1 cellular context compared by ENCODE assay signal in the genomic region with DNA sequence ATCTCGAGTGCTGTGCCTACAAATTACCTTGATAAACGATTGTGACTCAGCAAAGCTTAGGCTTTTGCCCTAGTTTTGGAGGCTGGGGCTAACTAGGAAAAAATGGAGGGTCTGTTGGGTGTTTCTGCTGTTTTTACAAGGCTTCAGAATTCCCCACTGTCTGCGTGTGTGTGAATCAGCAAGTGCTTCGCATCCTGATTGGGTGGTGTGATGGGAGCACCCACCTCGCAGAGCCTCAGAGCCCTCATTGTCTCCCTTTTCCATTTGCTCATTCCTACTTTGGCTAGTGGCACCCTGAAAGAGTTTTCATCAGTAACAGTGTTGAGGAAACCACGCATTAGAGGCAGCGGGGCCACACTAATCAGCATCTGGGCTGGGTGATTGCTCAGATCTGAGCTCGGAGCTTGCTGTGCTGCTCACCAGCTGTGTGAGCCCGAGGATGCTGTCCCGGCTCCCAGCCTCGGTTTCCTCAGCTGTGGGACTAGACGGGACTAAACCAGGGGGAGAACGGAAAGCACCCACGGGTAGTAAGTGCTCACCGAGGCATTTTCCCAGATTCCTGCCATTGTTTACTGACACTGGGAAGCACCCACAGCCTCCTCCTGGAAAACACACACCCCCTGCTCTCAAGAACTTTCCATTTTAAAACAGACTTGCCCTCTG.
TF ChIP-seq lines count a peak whose summit lies in the region.

No MANE protein-coding gene starts in this region.

TF ChIP-seq in GM23338, 12 proteins besides CTCF, POLR2A, EP300 and RAD21 (continued from another document):
- TF ChIP-seq, protein P1, sequence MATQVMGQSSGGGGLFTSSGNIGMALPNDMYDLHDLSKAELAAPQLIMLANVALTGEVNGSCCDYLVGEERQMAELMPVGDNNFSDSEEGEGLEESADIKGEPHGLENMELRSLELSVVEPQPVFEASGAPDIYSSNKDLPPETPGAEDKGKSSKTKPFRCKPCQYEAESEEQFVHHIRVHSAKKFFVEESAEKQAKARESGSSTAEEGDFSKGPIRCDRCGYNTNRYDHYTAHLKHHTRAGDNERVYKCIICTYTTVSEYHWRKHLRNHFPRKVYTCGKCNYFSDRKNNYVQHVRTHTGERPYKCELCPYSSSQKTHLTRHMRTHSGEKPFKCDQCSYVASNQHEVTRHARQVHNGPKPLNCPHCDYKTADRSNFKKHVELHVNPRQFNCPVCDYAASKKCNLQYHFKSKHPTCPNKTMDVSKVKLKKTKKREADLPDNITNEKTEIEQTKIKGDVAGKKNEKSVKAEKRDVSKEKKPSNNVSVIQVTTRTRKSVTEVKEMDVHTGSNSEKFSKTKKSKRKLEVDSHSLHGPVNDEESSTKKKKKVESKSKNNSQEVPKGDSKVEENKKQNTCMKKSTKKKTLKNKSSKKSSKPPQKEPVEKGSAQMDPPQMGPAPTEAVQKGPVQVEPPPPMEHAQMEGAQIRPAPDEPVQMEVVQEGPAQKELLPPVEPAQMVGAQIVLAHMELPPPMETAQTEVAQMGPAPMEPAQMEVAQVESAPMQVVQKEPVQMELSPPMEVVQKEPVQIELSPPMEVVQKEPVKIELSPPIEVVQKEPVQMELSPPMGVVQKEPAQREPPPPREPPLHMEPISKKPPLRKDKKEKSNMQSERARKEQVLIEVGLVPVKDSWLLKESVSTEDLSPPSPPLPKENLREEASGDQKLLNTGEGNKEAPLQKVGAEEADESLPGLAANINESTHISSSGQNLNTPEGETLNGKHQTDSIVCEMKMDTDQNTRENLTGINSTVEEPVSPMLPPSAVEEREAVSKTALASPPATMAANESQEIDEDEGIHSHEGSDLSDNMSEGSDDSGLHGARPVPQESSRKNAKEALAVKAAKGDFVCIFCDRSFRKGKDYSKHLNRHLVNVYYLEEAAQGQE (IDR thresholded peaks at IDR 0.05; ENCODE audit: unreplicated experiment) = no peak
